ENCODE assay signal across 8 cellular contexts in the genomic region with DNA sequence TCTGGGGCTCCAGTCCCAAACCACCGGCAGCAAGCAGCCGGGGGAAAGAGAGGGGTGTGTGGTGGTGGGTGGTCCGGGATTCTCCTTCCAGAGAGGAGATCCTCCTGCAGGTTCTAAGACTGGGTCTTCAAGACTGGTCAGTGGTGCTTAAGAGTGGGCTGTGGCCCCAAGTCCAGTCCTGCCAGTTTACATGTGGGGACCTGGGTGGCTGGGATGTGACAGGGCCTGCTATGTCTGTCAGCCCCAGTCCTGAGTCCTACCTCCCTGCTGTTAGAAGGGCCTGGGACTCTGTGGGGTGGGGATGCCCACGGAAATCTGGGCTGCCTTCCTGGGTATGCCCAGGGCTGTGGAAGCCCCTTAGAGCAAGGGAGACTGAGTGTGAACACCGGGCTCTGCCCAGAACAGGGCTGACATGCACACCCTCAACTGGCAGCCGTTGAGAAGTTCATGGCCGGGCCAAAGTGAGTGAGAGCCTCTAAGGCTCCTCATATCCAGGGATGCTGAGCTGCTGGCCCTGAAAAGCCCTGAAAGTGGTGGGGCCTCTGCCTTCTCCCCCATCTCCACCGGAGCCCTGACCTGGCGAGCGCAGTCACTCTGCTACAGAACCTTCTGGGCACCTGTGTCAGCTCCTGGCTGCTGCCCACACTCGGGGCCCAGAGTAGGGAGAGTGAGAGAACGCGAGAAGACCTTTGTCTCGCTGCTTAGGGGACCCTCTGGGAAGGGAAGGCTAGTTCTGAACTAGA. TPM values are rescaled to one million over a fixed set of nuclear protein-coding genes. Genes with fewer than 3 reads are reported as not detected.
DNase-seq lines count a peak whose midpoint lies in the region; ATAC-seq and TF ChIP-seq lines count a peak whose summit lies in the region.

No MANE protein-coding gene starts in this region.

- peak overlapping the region; percentile 83 for H3K4me3 Mint-ChIP-seq in activated naive CD4-positive, alpha-beta T cell treated with anti-CD3 and anti-CD28 coated beads, Interleukin-2, amount 10 ng/mL, durations not matched to agents 7 days and 5 days
- H3K4me3 Mint-ChIP-seq in brain (peak overlapping the region; percentile 87 to 93 (median 90)), type B pancreatic cell (peak overlapping the region; percentile 92)

- peak overlapping the region in 2 of 3 donors; percentile 58 to 83 for H3K27ac ChIP-seq in right lobe of liver

- TF ChIP-seq CTCF in brain (conservative IDR thresholded peaks at IDR 0.05) (no peak), right lobe of liver (IDR thresholded peaks at IDR 0.05) (no peak), type B pancreatic cell (conservative IDR thresholded peaks at IDR 0.05) (no peak)

- H3K4me1 Mint-ChIP-seq in activated naive CD4-positive, alpha-beta T cell treated with anti-CD3 and anti-CD28 coated beads, Interleukin-2, amount 10 ng/mL, durations not matched to agents 7 days and 5 days, result peaks cover 42% of the 10 kb centered on the region
- H3K4me1 Mint-ChIP-seq in brain (peaks cover 78% of the 10 kb centered on the region), type B pancreatic cell (ENCODE audit: unreplicated experiment) (peaks cover 50% of the 10 kb centered on the region)

- DNase-seq in activated naive CD4-positive, alpha-beta T cell treated with anti-CD3 and anti-CD28 coated beads, Interleukin-2, amount 10 ng/mL, durations not matched to agents 7 days and 5 days, result no peak
- DNase-seq in activated naive CD4-positive, alpha-beta T cell treated with Interleukin-2 at 50 U/mL for 16 hours, result no peak
- DNase-seq in right lobe of liver, result peak in 1 of 3 donors; percentile 43
- no peak for DNase-seq in type B pancreatic cell (ENCODE audit: extremely low spot score, unreplicated experiment)
- no peak for DNase-seq in stimulated activated naive CD4-positive, alpha-beta T cell treated with Interleukin-2 at 50 U/mL for 16 hours (lab: John Stamatoyannopoulos, UW)
- no peak for DNase-seq in SHP77 (lab: John Stamatoyannopoulos, UW)

- peak overlapping the region; percentile 70 to 82 (median 75) for H3K4me3 ChIP-seq in right lobe of liver

- peaks cover 3% of the 10 kb centered on the region for H3K9me3 Mint-ChIP-seq in activated naive CD4-positive, alpha-beta T cell treated with anti-CD3 and anti-CD28 coated beads, Interleukin-2, amount 10 ng/mL, durations not matched to agents 7 days and 5 days
- peaks cover 0 to 5% (median 0%) of the 10 kb centered on the region in 5 experiments for H3K9me3 Mint-ChIP-seq in brain
- H3K9me3 Mint-ChIP-seq in type B pancreatic cell, result no peaks in the 10 kb centered on the region

- H3K27me3 Mint-ChIP-seq in activated naive CD4-positive, alpha-beta T cell treated with anti-CD3 and anti-CD28 coated beads, Interleukin-2, amount 10 ng/mL, durations not matched to agents 7 days and 5 days, result peaks cover 6% of the 10 kb centered on the region
- peaks cover 5% of the 10 kb centered on the region for H3K27me3 Mint-ChIP-seq in brain
- no peaks in the 10 kb centered on the region for H3K27me3 Mint-ChIP-seq in type B pancreatic cell

- H3K4me1 ChIP-seq in right lobe of liver, result peaks cover 0 to 42% (median 20%) of the 10 kb centered on the region in 4 donors

- ATAC-seq in right lobe of liver (peak in 3 of 4 donors; percentile 1 to 3 (median 2)), HG02642 (IDR thresholded peaks at IDR 0.05; ENCODE audit: poor library complexity, unreplicated experiment) (no peak)

- no peaks in the 10 kb centered on the region for H3K9me3 ChIP-seq in right lobe of liver

- no peaks in the 10 kb centered on the region for H3K27me3 ChIP-seq in right lobe of liver

- no peak for TF ChIP-seq POLR2A in right lobe of liver (IDR thresholded peaks at IDR 0.05)

- CTCF ChIA-PET in activated naive CD4-positive, alpha-beta T cell treated with anti-CD3 and anti-CD28 coated beads, Interleukin-2, amount 10 ng/mL, durations not matched to agents 7 days and 5 days (lab: Charles Lee), result interaction anchor here (3.0 kb wide), 1 partner anchor 11 kb away, joined by 12 read pairs; no protein-coding TSS in a partner anchor

- WGBS in right lobe of liver (ENCODE audit: insufficient coverage, low coverage, low lambda C conversion rate, missing lambda C conversion rate), result 59% methylated on average over 5 of the region's 14 CpGs

- peaks cover 8% of the 10 kb centered on the region for H3K36me3 Mint-ChIP-seq in activated naive CD4-positive, alpha-beta T cell treated with anti-CD3 and anti-CD28 coated beads, Interleukin-2, amount 10 ng/mL, durations not matched to agents 7 days and 5 days
- H3K36me3 Mint-ChIP-seq in brain (peaks cover 8% of the 10 kb centered on the region), type B pancreatic cell (peaks cover 3% of the 10 kb centered on the region)

- peak overlapping the region; percentile 84 for H3K27ac Mint-ChIP-seq in activated naive CD4-positive, alpha-beta T cell treated with anti-CD3 and anti-CD28 coated beads, Interleukin-2, amount 10 ng/mL, durations not matched to agents 7 days and 5 days
- H3K27ac Mint-ChIP-seq in brain (peak overlapping the region; percentile 89 to 96 (median 94)), type B pancreatic cell (peak overlapping the region; percentile 92)

- H3K36me3 ChIP-seq in right lobe of liver, result no peaks in the 10 kb centered on the region

- intact Hi-C loops in right lobe of liver (cut with DNase I), result no loop called here

RNA-seq across cellular contexts. Expression of a gene that starts 1.7 kb away (rescaled TPM):
- 63.6 TPM for polyA plus RNA-seq in brain (ENCODE audit: insufficient read depth, low read depth, low replicate concordance)
- 1 to 10 TPM; 6.3 to 8.5 (median 6.8) TPM for total RNA-seq in right lobe of liver
- 28.1 and 34.7 TPM in 2 replicates for total RNA-seq in type B pancreatic cell (ENCODE audit: low replicate concordance)
